ENCODE assay signal across 17 cellular contexts in genomic region chr5:143433680-143434079, GRCh38. TPM values are rescaled to one million over a fixed set of nuclear protein-coding genes. Genes with fewer than 3 reads are reported as not detected.
DNase-seq lines count a peak whose midpoint lies in the region; ATAC-seq, FAIRE-seq and TF ChIP-seq lines count a peak whose summit lies in the region.
"Had no signal": no experiment of that assay in that cellular context is flagged by ENCODE, and none has a peak within 500 bp of the region (broad histone marks: within the 10 kb centered on the region; RNA-seq: fewer than 3 reads in every experiment).

No MANE protein-coding gene starts in this region.

- no peaks in the 10 kb centered on the region for H3K27me3 ChIP-seq in keratinocyte (ENCODE audit: control insufficient read depth, extremely low read depth, insufficient read depth, low read length)
- H3K27me3 ChIP-seq in suprapubic skin, result no peaks in the 10 kb centered on the region

- H3K9me3 Mint-ChIP-seq in CD14-positive monocyte, result peaks cover 0 to 6% (median 0%) of the 10 kb centered on the region in 7 donors
- H3K9me3 Mint-ChIP-seq: dendritic cell treated with granulocyte-macrophage colony-stimulating factor and Interleukin-4, amounts not matched to agents 40 ng/mL and 50 ng/mL, for 4 days; nephron had no signal

- H3K4me3 Mint-ChIP-seq in CD14-positive monocyte (peak overlapping the region; percentile 60 to 98), T-helper 17 cell (peak overlapping the region; percentile 97)
- H3K4me3 Mint-ChIP-seq: dendritic cell treated with granulocyte-macrophage colony-stimulating factor and Interleukin-4, amounts not matched to agents 40 ng/mL and 50 ng/mL, for 4 days; nephron had no signal

- dilution Hi-C loops in keratinocyte (cut with MboI; ENCODE audit: extremely low pct_ligation_motif_present, low sequenced_read_pairs), result no loop called here

- no peak overlapping the region for H3K9ac ChIP-seq in keratinocyte (ENCODE audit: control insufficient read depth, extremely low read depth, insufficient read depth, low read length)

- H3K9me3 ChIP-seq in T-helper 17 cell (ENCODE audit: control insufficient read depth, low read length, poor library complexity, severe bottlenecking) (no peaks in the 10 kb centered on the region), keratinocyte (ENCODE audit: control insufficient read depth, low read depth, low read length) (no peaks in the 10 kb centered on the region), suprapubic skin (no peaks in the 10 kb centered on the region)
- H3K9me3 ChIP-seq: left ventricle myocardium inferior had no signal

- H3K79me2 ChIP-seq in keratinocyte (ENCODE audit: control insufficient read depth, insufficient read depth, low read length), result no peaks in the 10 kb centered on the region

- DNase-seq in CD14-positive monocyte (ENCODE audit: low spot score) (no peak), GM12864 (ENCODE audit: low read depth) (no peak), T-helper 17 cell (no peak), keratinocyte (ENCODE audit: low read depth, low spot score) (no peak), DMS 273 treated with DMSO at 0.1 percent for 48 hours (lab: John Stamatoyannopoulos, UW) (no peak), SKM-1 treated with dmso at 0.1 percent for 144 hours (lab: John Stamatoyannopoulos, UW; ENCODE audit: unreplicated experiment) (no peak), suprapubic skin (ENCODE audit: low spot score in 2 of 2) (no peak)
- DNase-seq: hypothalamus; left ventricle myocardium inferior; NCI-H1417 treated with DMSO at 0.1 percent for 48 hours; NCI-H510A; right cardiac atrium; stimulated activated CD4-positive, alpha-beta T cell treated with anti-CD3 and anti-CD28 coated beads, Interleukin-4, amount 100 ng/mL, for 24 hours; T-helper 9 cell had no signal

- H3K4me2 ChIP-seq in keratinocyte (ENCODE audit: control insufficient read depth, extremely low read depth, insufficient read depth, low read depth, low read length), result no peak overlapping the region

- peaks cover 6% of the 10 kb centered on the region for H3K4me1 ChIP-seq in keratinocyte (ENCODE audit: control insufficient read depth, extremely low read depth, insufficient read depth, low read length)
- peaks cover 11% of the 10 kb centered on the region for H3K4me1 ChIP-seq in suprapubic skin

- 80% methylated on average over 2 of the region's 2 CpGs for WGBS in suprapubic skin

- FAIRE-seq in keratinocyte (lab: Jason Lieb, UNC), result peak; percentile 51

- H3K27ac Mint-ChIP-seq in CD14-positive monocyte, result peak overlapping the region; percentile 80 to 100 (median 100)
- peak overlapping the region; percentile 98 for H3K27ac Mint-ChIP-seq in T-helper 17 cell
- H3K27ac Mint-ChIP-seq: dendritic cell treated with granulocyte-macrophage colony-stimulating factor and Interleukin-4, amounts not matched to agents 40 ng/mL and 50 ng/mL, for 4 days; nephron had no signal

- ATAC-seq in T-helper 17 cell (no peak), GM18511 (IDR thresholded peaks at IDR 0.05; ENCODE audit: unreplicated experiment) (no peak)
- ATAC-seq: right cardiac atrium had no signal

- intact Hi-C loops in CD14-positive monocyte (cut with micrococcal nuclease), result loop anchor here in 1 of 2 donors (2.0 to 10.0 kb wide), 3 partner anchors 29 to 361 kb away; no protein-coding TSS in a partner anchor

- TF ChIP-seq CTCF in CD14-positive monocyte (IDR thresholded peaks at IDR 0.05) (no peak), GM12864 (IDR thresholded peaks at IDR 0.05; ENCODE audit: low read depth, low read length, missing control alignments) (no peak), keratinocyte (optimal IDR thresholded peaks at IDR 0.05 in 1 of 3, IDR thresholded peaks at IDR 0.05 in 1 of 3, conservative IDR thresholded peaks at IDR 0.05 in 1 of 3; ENCODE audit: extremely low read depth in 1 of 3, insufficient read depth in 2 of 3, low read length in 3 of 3) (no peak), suprapubic skin (IDR thresholded peaks at IDR 0.05) (no peak)

- H3K4me1 Mint-ChIP-seq in CD14-positive monocyte (peaks cover 77% of the 10 kb centered on the region), T-helper 17 cell (peaks cover 40% of the 10 kb centered on the region)
- H3K4me1 Mint-ChIP-seq: nephron had no signal

- TF ChIP-seq EP300 in suprapubic skin (IDR thresholded peaks at IDR 0.05), result no peak

- peak overlapping the region; percentile 52 for H3K4me3 ChIP-seq in GM12864 (ENCODE audit: low read depth, low read length)
- no peak overlapping the region for H3K4me3 ChIP-seq in keratinocyte (ENCODE audit: control insufficient read depth in 2 of 3, extremely low read depth in 1 of 3, insufficient read depth in 2 of 3, low read depth in 1 of 3, low read length in 3 of 3)
- no peak overlapping the region for H3K4me3 ChIP-seq in suprapubic skin
- H3K4me3 ChIP-seq: left ventricle myocardium inferior had no signal

- peak overlapping the region; percentile 38 for H2AFZ ChIP-seq in keratinocyte (ENCODE audit: control insufficient read depth, low read length)

- H3K27ac ChIP-seq in keratinocyte (ENCODE audit: control insufficient read depth, insufficient read depth, low read length), result no peak overlapping the region
- no peak overlapping the region for H3K27ac ChIP-seq in suprapubic skin

- no peaks in the 10 kb centered on the region for H3K9me1 ChIP-seq in keratinocyte (ENCODE audit: control insufficient read depth, extremely low read depth, insufficient read depth, low read length)

- H3K36me3 Mint-ChIP-seq in CD14-positive monocyte (peaks cover 0 to 8% of the 10 kb centered on the region in 2 donors), T-helper 17 cell (ENCODE audit: low read depth) (peaks cover 2% of the 10 kb centered on the region)

- no peaks in the 10 kb centered on the region for H4K20me1 ChIP-seq in keratinocyte (ENCODE audit: control insufficient read depth, extremely low read depth, insufficient read depth, low read length)

- H3K36me3 ChIP-seq in keratinocyte (ENCODE audit: control insufficient read depth in 2 of 2, extremely low read depth in 1 of 2, insufficient read depth in 2 of 2, low read length in 2 of 2) (no peaks in the 10 kb centered on the region), suprapubic skin (no peaks in the 10 kb centered on the region)
- H3K36me3 ChIP-seq: left ventricle myocardium inferior had no signal

- H3K27me3 Mint-ChIP-seq in CD14-positive monocyte (ENCODE audit: low read depth in 3 of 3) (peaks cover 0 to 5% (median 2%) of the 10 kb centered on the region in 3 donors), T-helper 17 cell (no peaks in the 10 kb centered on the region)

- no peak for TF ChIP-seq POLR2A in suprapubic skin (IDR thresholded peaks at IDR 0.05)

RNA-seq across cellular contexts. Expression of gene NR3C1, which starts 30.2 kb away (rescaled TPM):
- 10 to 100 TPM; 75.1 to 82.8 TPM for polyA plus RNA-seq in CD14-positive monocyte
- 100 to 1,000 TPM; 118 to 133 TPM for total RNA-seq in T-helper 17 cell
- 21.7 to 30.7 TPM (median 25.8 TPM) in 3 replicates for polyA plus RNA-seq in keratinocyte
- polyA plus RNA-seq in keratinocyte (2011; ENCODE audit: low read depth), result 14.8 TPM
- polyA plus RNA-seq in keratinocyte (2011; cell fraction: cytosol; rRNA removed), result 12.4 and 23.6 TPM in 2 replicates
- 24.1 and 28.0 TPM in 2 replicates for polyA plus RNA-seq in keratinocyte (2011; cell fraction: nucleus; rRNA removed)
- polyA plus RNA-seq in keratinocyte (2012; ENCODE audit: low replicate concordance), result 19.3 and 23.3 TPM in 2 replicates
- polyA minus RNA-seq in keratinocyte, result 16.2 to 59.6 TPM (median 49.4 TPM) in 3 replicates
- 24.4 TPM for polyA minus RNA-seq in keratinocyte (2011; cell fraction: cytosol; rRNA and poly(A)+ RNA removed)
- 43.6 and 80.7 TPM in 2 replicates for polyA minus RNA-seq in keratinocyte (2011; cell fraction: nucleus; rRNA and poly(A)+ RNA removed)
- 10 to 100 TPM; 50.4 to 68.8 (median 56.5) TPM for total RNA-seq in suprapubic skin
